In the genomic region with DNA sequence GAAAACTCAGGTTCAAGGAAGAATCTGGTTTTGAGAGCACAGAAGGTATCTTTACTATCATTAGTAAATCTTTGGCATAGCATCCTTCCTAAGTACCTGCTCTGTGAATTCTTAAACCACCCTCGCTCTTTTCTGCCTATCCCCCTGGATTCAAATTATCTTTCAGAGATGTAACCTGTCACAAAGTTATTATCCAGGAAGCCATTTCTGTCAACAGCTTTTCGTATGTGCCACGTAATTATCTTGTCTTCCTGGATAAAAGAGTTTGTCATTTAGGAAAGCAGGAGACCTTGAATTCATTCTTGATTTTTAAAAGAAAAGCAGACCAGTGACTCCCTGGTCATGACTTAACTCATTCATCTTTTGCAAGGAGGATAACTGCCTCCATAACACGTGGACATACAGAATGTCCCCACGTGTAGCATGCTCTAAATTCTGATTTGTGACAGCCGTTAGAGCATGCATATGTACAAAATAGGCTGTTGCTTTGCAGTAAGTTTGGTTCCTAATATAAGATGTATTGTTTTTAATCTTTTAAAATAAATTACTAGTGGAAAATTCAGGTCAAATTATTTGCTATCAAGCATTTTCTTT, we compare ENCODE assay signal across 14 cellular contexts.
"Had no signal": no experiment of that assay in that cellular context is flagged by ENCODE, and none has a peak within 500 bp of the region (broad histone marks: within the 10 kb centered on the region; RNA-seq: fewer than 3 reads in every experiment).

No MANE protein-coding gene starts in this region.

- H3K4me3 Mint-ChIP-seq: activated CD4-positive, alpha-beta memory T cell treated with anti-CD3 and anti-CD28 coated beads, Interleukin-2, amount 10 ng/mL, durations not matched to agents 7 days and 5 days; activated naive CD4-positive, alpha-beta T cell treated with anti-CD3 and anti-CD28 coated beads for 36 hours; activated T-helper 17 cell treated with anti-CD3 and anti-CD28 coated beads, Interleukin-2, amount 50 U/mL, for 72 hours; nephron; T-helper 1 cell treated with Interleukin-12 subunit alpha and Interleukin-12 subunit beta and Interleukin-4 antibody, amounts not matched to agents 30 μg/mL and 1 μg/mL, for 36 hours had no signal

- H3K4me1 Mint-ChIP-seq: activated T-helper 17 cell treated with anti-CD3 and anti-CD28 coated beads, Interleukin-2, amount 50 U/mL, for 72 hours; nephron had no signal

- ATAC-seq: right cardiac atrium had no signal

- H3K9me3 Mint-ChIP-seq: activated CD4-positive, alpha-beta memory T cell treated with anti-CD3 and anti-CD28 coated beads, Interleukin-2, amount 10 ng/mL, durations not matched to agents 7 days and 5 days; activated naive CD4-positive, alpha-beta T cell treated with anti-CD3 and anti-CD28 coated beads for 36 hours; activated T-helper 17 cell treated with anti-CD3 and anti-CD28 coated beads, Interleukin-2, amount 50 U/mL, for 72 hours; nephron; T-helper 1 cell treated with Interleukin-12 subunit alpha and Interleukin-12 subunit beta and Interleukin-4 antibody, amounts not matched to agents 30 μg/mL and 1 μg/mL, for 36 hours had no signal

- H3K27ac ChIP-seq: cardiac muscle cell, hepatocyte had no signal

- DNase-seq: activated T-cell treated with anti-CD3 and anti-CD28 coated beads, Interleukin-2, amount 50 U/mL, for 1 hour; mesenchymal stem cell; right cardiac atrium; stimulated activated CD4-positive, alpha-beta T cell treated with anti-CD3 and anti-CD28 coated beads, Interleukin-2, amount 100 ng/mL, for 24 hours; stimulated activated naive CD4-positive, alpha-beta T cell treated with Interleukin-2 at 50 U/mL for 16 hours; trophoblast cell had no signal

- H3K27me3 Mint-ChIP-seq: activated T-helper 17 cell treated with anti-CD3 and anti-CD28 coated beads, Interleukin-2, amount 50 U/mL, for 72 hours; progenitor cell of endocrine pancreas had no signal

- H3K27ac Mint-ChIP-seq: activated CD4-positive, alpha-beta memory T cell treated with anti-CD3 and anti-CD28 coated beads, Interleukin-2, amount 10 ng/mL, durations not matched to agents 7 days and 5 days; activated T-helper 17 cell treated with anti-CD3 and anti-CD28 coated beads, Interleukin-2, amount 50 U/mL, for 72 hours; nephron; progenitor cell of endocrine pancreas; T-helper 1 cell treated with Interleukin-12 subunit alpha and Interleukin-12 subunit beta and Interleukin-4 antibody, amounts not matched to agents 30 μg/mL and 1 μg/mL, for 36 hours had no signal
